ENCODE assay signal across 27 cellular contexts in genomic region chr7:117816727-117817126, GRCh38. TPM values are rescaled to one million over a fixed set of nuclear protein-coding genes. Genes with fewer than 3 reads are reported as not detected.
"Had no signal": no experiment of that assay in that cellular context is flagged by ENCODE, and none has a peak within 500 bp of the region (broad histone marks: within the 10 kb centered on the region; RNA-seq: fewer than 3 reads in every experiment).

No MANE protein-coding gene starts in this region.

- H3K27ac Mint-ChIP-seq: activated CD4-positive, alpha-beta T cell treated with anti-CD3 and anti-CD28 coated beads for 36 hours; activated CD8-positive, alpha-beta memory T cell treated with anti-CD3 and anti-CD28 coated beads, Interleukin-2, amount 10 ng/mL, durations not matched to agents 7 days and 5 days; activated CD8-positive, alpha-beta T cell treated with anti-CD3 and anti-CD28 coated beads, Interleukin-2, amount 10 ng/mL, durations not matched to agents 7 days and 5 days; activated naive CD4-positive, alpha-beta T cell treated with anti-CD3 and anti-CD28 coated beads, Interleukin-2, amount 50 U/mL, for 72 hours; effector memory CD8-positive, alpha-beta T cell; naive thymus-derived CD8-positive, alpha-beta T cell; stimulated activated effector memory CD8-positive, alpha-beta T cell treated with anti-CD3 and anti-CD28 coated beads, Interleukin-12 subunit alpha, Interleukin-12 subunit beta, amount 100 ng/mL, for 72 hours; stimulated activated naive CD8-positive, alpha-beta T cell treated with anti-CD3 and anti-CD28 coated beads, Interleukin-15, Interleukin-2, amounts not matched to agents 100 ng/mL and 50 ng/mL, for 24 hours; T-helper 2 cell treated with Interferon-gamma antibody and Interleukin-4, amounts not matched to agents 5 μg/mL and 100 μg/mL, for 36 hours had no signal

- H3K9me3 ChIP-seq: gastroesophageal sphincter, pancreas, psoas muscle, sigmoid colon, thoracic aorta, upper lobe of left lung, vagina had no signal

- H3K4me3 Mint-ChIP-seq: activated CD4-positive, alpha-beta T cell treated with anti-CD3 and anti-CD28 coated beads for 36 hours; activated CD8-positive, alpha-beta memory T cell treated with anti-CD3 and anti-CD28 coated beads, Interleukin-2, amount 10 ng/mL, durations not matched to agents 7 days and 5 days; activated CD8-positive, alpha-beta T cell treated with anti-CD3 and anti-CD28 coated beads, Interleukin-2, amount 10 ng/mL, durations not matched to agents 7 days and 5 days; effector memory CD8-positive, alpha-beta T cell; naive thymus-derived CD8-positive, alpha-beta T cell; neural crest cell; stimulated activated effector memory CD8-positive, alpha-beta T cell treated with anti-CD3 and anti-CD28 coated beads, Interleukin-12 subunit alpha, Interleukin-12 subunit beta, amount 100 ng/mL, for 72 hours; stimulated activated naive CD8-positive, alpha-beta T cell treated with anti-CD3 and anti-CD28 coated beads, Interleukin-15, Interleukin-2, amounts not matched to agents 100 ng/mL and 50 ng/mL, for 24 hours; T-helper 2 cell treated with Interferon-gamma antibody and Interleukin-4, amounts not matched to agents 5 μg/mL and 100 μg/mL, for 36 hours had no signal

- H3K4me1 Mint-ChIP-seq: activated CD4-positive, alpha-beta T cell treated with anti-CD3 and anti-CD28 coated beads for 36 hours; activated CD8-positive, alpha-beta memory T cell treated with anti-CD3 and anti-CD28 coated beads, Interleukin-2, amount 10 ng/mL, durations not matched to agents 7 days and 5 days; naive thymus-derived CD8-positive, alpha-beta T cell; stimulated activated effector memory CD8-positive, alpha-beta T cell treated with anti-CD3 and anti-CD28 coated beads, Interleukin-12 subunit alpha, Interleukin-12 subunit beta, amount 100 ng/mL, for 72 hours had no signal

- H3K27me3 ChIP-seq: gastroesophageal sphincter, pancreas, sigmoid colon, upper lobe of left lung, vagina had no signal

- H3K27me3 Mint-ChIP-seq: activated CD8-positive, alpha-beta memory T cell treated with anti-CD3 and anti-CD28 coated beads, Interleukin-2, amount 10 ng/mL, durations not matched to agents 7 days and 5 days; effector memory CD8-positive, alpha-beta T cell; stimulated activated naive CD8-positive, alpha-beta T cell treated with anti-CD3 and anti-CD28 coated beads, Interleukin-15, Interleukin-2, amounts not matched to agents 100 ng/mL and 50 ng/mL, for 24 hours had no signal

- H3K36me3 Mint-ChIP-seq: activated CD8-positive, alpha-beta memory T cell treated with anti-CD3 and anti-CD28 coated beads, Interleukin-2, amount 10 ng/mL, durations not matched to agents 7 days and 5 days; activated naive CD4-positive, alpha-beta T cell treated with anti-CD3 and anti-CD28 coated beads, Interleukin-2, amount 50 U/mL, for 72 hours; naive thymus-derived CD8-positive, alpha-beta T cell; stimulated activated effector memory CD8-positive, alpha-beta T cell treated with anti-CD3 and anti-CD28 coated beads, Interleukin-12 subunit alpha, Interleukin-12 subunit beta, amount 100 ng/mL, for 72 hours had no signal

- H3K9me3 Mint-ChIP-seq: activated naive CD4-positive, alpha-beta T cell treated with anti-CD3 and anti-CD28 coated beads, Interleukin-2, amount 50 U/mL, for 72 hours; effector memory CD8-positive, alpha-beta T cell; neural crest cell; stimulated activated effector memory CD8-positive, alpha-beta T cell treated with anti-CD3 and anti-CD28 coated beads, Interleukin-12 subunit alpha, Interleukin-12 subunit beta, amount 100 ng/mL, for 72 hours; stimulated activated naive CD8-positive, alpha-beta T cell treated with anti-CD3 and anti-CD28 coated beads, Interleukin-15, Interleukin-2, amounts not matched to agents 100 ng/mL and 50 ng/mL, for 24 hours; T-helper 2 cell treated with Interferon-gamma antibody and Interleukin-4, amounts not matched to agents 5 μg/mL and 100 μg/mL, for 36 hours had no signal

- FAIRE-seq: pancreas, small intestine had no signal

- H3K27ac ChIP-seq: coronary artery, gastroesophageal sphincter, pancreas, psoas muscle, sigmoid colon, thoracic aorta, upper lobe of left lung, vagina had no signal

- H3K4me1 ChIP-seq: pancreas, psoas muscle, sigmoid colon, vagina had no signal

- DNase-seq: activated CD4-positive, alpha-beta T cell treated with anti-CD3 and anti-CD28 coated beads for 36 hours; activated CD4-positive, CD25-positive, alpha-beta regulatory T cell; activated CD8-positive, alpha-beta memory T cell treated with anti-CD3 and anti-CD28 coated beads, Interleukin-2, amount 10 ng/mL, durations not matched to agents 7 days and 5 days; activated CD8-positive, alpha-beta T cell treated with anti-CD3 and anti-CD28 coated beads, Interleukin-2, amount 10 ng/mL, durations not matched to agents 7 days and 5 days; activated naive CD4-positive, alpha-beta T cell; activated T-cell treated with anti-CD3 and anti-CD28 coated beads, Interleukin-2, amount 50 U/mL, for 48 hours; effector memory CD8-positive, alpha-beta T cell; hippocampal formation; midbrain; naive thymus-derived CD8-positive, alpha-beta T cell; nucleus accumbens; pancreas; psoas muscle; sigmoid colon; small intestine; stimulated activated CD4-positive, alpha-beta T cell treated with anti-CD3 and anti-CD28 coated beads, Interleukin-4, amount 100 ng/mL, for 24 hours had no signal

- H3K36me3 ChIP-seq: gastroesophageal sphincter, pancreas, sigmoid colon, thoracic aorta, upper lobe of left lung, vagina had no signal

- ATAC-seq: activated CD4-positive, alpha-beta T cell treated with anti-CD3 and anti-CD28 coated beads for 36 hours; activated CD8-positive, alpha-beta memory T cell treated with anti-CD3 and anti-CD28 coated beads, Interleukin-2, amount 10 ng/mL, durations not matched to agents 7 days and 5 days; activated CD8-positive, alpha-beta T cell treated with anti-CD3 and anti-CD28 coated beads, Interleukin-2, amount 10 ng/mL, durations not matched to agents 7 days and 5 days; activated naive CD4-positive, alpha-beta T cell treated with anti-CD3 and anti-CD28 coated beads, Interleukin-2, amount 50 U/mL, for 72 hours; effector memory CD8-positive, alpha-beta T cell; esophagus mucosa; gastroesophageal sphincter; naive thymus-derived CD8-positive, alpha-beta T cell; pancreas; psoas muscle; stimulated activated effector memory CD8-positive, alpha-beta T cell treated with anti-CD3 and anti-CD28 coated beads, Interleukin-12 subunit alpha, Interleukin-12 subunit beta, amount 100 ng/mL, for 72 hours had no signal

- H3K4me3 ChIP-seq: coronary artery, gastroesophageal sphincter, pancreas, psoas muscle, sigmoid colon, thoracic aorta, upper lobe of left lung, vagina had no signal

RNA-seq across cellular contexts. Expression of gene CTTNBP2, which starts 56.5 kb away (rescaled TPM):
- total RNA-seq: activated CD4-positive, alpha-beta T cell treated with anti-CD3 and anti-CD28 coated beads for 36 hours; activated CD8-positive, alpha-beta memory T cell treated with anti-CD3 and anti-CD28 coated beads, Interleukin-2, amount 10 ng/mL, durations not matched to agents 7 days and 5 days; activated CD8-positive, alpha-beta T cell treated with anti-CD3 and anti-CD28 coated beads, Interleukin-2, amount 10 ng/mL, durations not matched to agents 7 days and 5 days; activated naive CD4-positive, alpha-beta T cell treated with anti-CD3 and anti-CD28 coated beads, Interleukin-2, amount 50 U/mL, for 72 hours had no signal
- polyA plus RNA-seq: naive thymus-derived CD8-positive, alpha-beta T cell had no signal
